ENCODE assay signal across 18 cellular contexts in the genomic region with DNA sequence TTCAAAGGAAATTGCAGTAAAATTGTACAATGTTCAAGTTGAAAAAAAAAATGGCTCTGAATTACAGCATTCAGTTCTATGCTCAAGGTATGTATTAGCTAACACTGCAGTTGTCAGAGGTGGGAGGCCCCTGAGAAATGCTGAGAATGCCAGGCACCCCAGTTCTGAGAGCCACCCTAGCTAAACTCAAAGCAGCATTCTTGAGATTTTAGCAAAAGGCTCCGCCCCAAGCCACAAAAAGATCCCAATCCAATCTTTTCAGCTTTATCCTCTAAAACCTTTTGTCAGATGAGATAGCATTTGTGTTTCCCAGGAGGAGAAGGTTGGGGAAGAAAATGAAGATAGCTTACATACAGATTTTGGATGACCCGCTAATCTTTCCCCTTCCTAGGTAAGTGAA.
DNase-seq lines count a peak whose midpoint lies in the region; ATAC-seq and TF ChIP-seq lines count a peak whose summit lies in the region.
"Had no signal": no experiment of that assay in that cellular context is flagged by ENCODE, and none has a peak within 500 bp of the region (broad histone marks: within the 10 kb centered on the region; RNA-seq: fewer than 3 reads in every experiment).

No MANE protein-coding gene starts in this region.

- no peak overlapping the region for H3K4me2 ChIP-seq in SK-N-SH
- H3K4me2 ChIP-seq: smooth muscle cell had no signal

- intact Hi-C loops in thyroid gland (cut with DNase I) = no loop called here
- intact Hi-C loops in esophagus squamous epithelium (cut with DNase I) = no loop called here

- CTCF ChIA-PET in SK-N-SH (lab: Yijun Ruan, JAX) = interaction anchor here (1.5 to 7.3 kb wide), 2 partner anchors 17 to 21 kb away, joined by 7 to 59 read pairs; no protein-coding TSS in a partner anchor

- H3K4me3 ChIP-seq in SK-N-SH (ENCODE audit: low read depth in 2 of 2, low read length in 1 of 2) (no peak overlapping the region), iPS-18a (ENCODE audit: low read length) (no peak overlapping the region), thyroid gland (replicated peaks in 1 of 3) (no peak overlapping the region), esophagus squamous epithelium (no peak overlapping the region)
- H3K4me3 ChIP-seq: SJSA1, smooth muscle cell had no signal

- no peak for DNase-seq in SK-N-SH
- DNase-seq in SW480 (ENCODE audit: low spot score) = peak; percentile 16
- DNase-seq in thyroid gland = no peak
- no peak for DNase-seq in esophagus squamous epithelium (lab: John Stamatoyannopoulos, UW)
- DNase-seq: activated CD4-positive, CD25-positive, alpha-beta regulatory T cell treated with anti-CD3 and anti-CD28 coated beads, Interleukin-2, amount 50 U/mL, for 72 hours; Kasumi-1; NCI-H1105 treated with DMSO at 0.1 percent for 48 hours; OCI-M1; stimulated activated CD4-positive, alpha-beta T cell treated with anti-CD3 and anti-CD28 coated beads, Interleukin-4, amount 100 ng/mL, for 4 hours had no signal

- TF ChIP-seq RAD21 in SK-N-SH (IDR thresholded peaks at IDR 0.05; ENCODE audit: low read length) = no peak

- H3K27me3 ChIP-seq in SK-N-SH (ENCODE audit: insufficient read depth) (no peaks in the 10 kb centered on the region), iPS-18a (ENCODE audit: control insufficient read depth, insufficient read depth, low read length) (no peaks in the 10 kb centered on the region), thyroid gland (no peaks in the 10 kb centered on the region), esophagus squamous epithelium (no peaks in the 10 kb centered on the region)
- H3K27me3 ChIP-seq: SJSA1 had no signal

- H3K4me1 ChIP-seq in SK-N-SH (ENCODE audit: control insufficient read depth in 1 of 2, insufficient read depth in 2 of 2, low read depth in 1 of 2, low read length in 1 of 2) = peaks cover 2 to 15% of the 10 kb centered on the region in 2 experiments; a peak in 2 of 4 replicates
- H3K4me1 ChIP-seq in iPS-18a (ENCODE audit: control insufficient read depth, low read depth, low read length) = peaks cover 17% of the 10 kb centered on the region
- H3K4me1 ChIP-seq in thyroid gland = no peaks in the 10 kb centered on the region
- H3K4me1 ChIP-seq in esophagus squamous epithelium = no peaks in the 10 kb centered on the region

- H3K36me3 ChIP-seq in SK-N-SH (replicated peaks in 1 of 2; ENCODE audit: control insufficient read depth in 1 of 2, insufficient read depth in 2 of 2, low read length in 1 of 2) (peaks cover 43 to 61% of the 10 kb centered on the region in 2 experiments), iPS-18a (ENCODE audit: control insufficient read depth, low read depth, low read length) (peaks cover 3% of the 10 kb centered on the region), thyroid gland (no peaks in the 10 kb centered on the region), esophagus squamous epithelium (peaks cover 0 to 54% (median 0%) of the 10 kb centered on the region in 3 donors)

- H3K79me2 ChIP-seq in SK-N-SH (ENCODE audit: insufficient read depth) = no peaks in the 10 kb centered on the region; the same call in 1 of the 2 replicates

- no peaks in the 10 kb centered on the region for H4K20me1 ChIP-seq in SK-N-SH (ENCODE audit: insufficient read depth)

- peaks cover 6% of the 10 kb centered on the region for H3F3A ChIP-seq in SK-N-SH (replicated peaks; ENCODE audit: insufficient read depth)

- no peak overlapping the region for H2AFZ ChIP-seq in SK-N-SH (ENCODE audit: low read depth)

- H3K9me3 ChIP-seq in SK-N-SH = no peaks in the 10 kb centered on the region
- no peaks in the 10 kb centered on the region for H3K9me3 ChIP-seq in iPS-18a (ENCODE audit: control insufficient read depth, low read depth, low read length)
- no peaks in the 10 kb centered on the region for H3K9me3 ChIP-seq in thyroid gland
- peaks cover 0 to 3% (median 0%) of the 10 kb centered on the region in 3 donors for H3K9me3 ChIP-seq in esophagus squamous epithelium
- H3K9me3 ChIP-seq: SJSA1 had no signal

- TF ChIP-seq POLR2A in thyroid gland (IDR thresholded peaks at IDR 0.05) (no peak), esophagus squamous epithelium (IDR thresholded peaks at IDR 0.05) (no peak)

- 97% methylated on average over 2 of the region's 2 CpGs for WGBS in SK-N-SH (ENCODE audit: low lambda C conversion rate)
- WGBS in thyroid gland, 2 donors = 96 to 100% methylated on average over 2 of the region's 2 CpGs
- WGBS in esophagus squamous epithelium, 2 donors = 100% methylated on average over 2 of the region's 2 CpGs

- no peak for TF ChIP-seq CTCF in SK-N-SH (IDR thresholded peaks at IDR 0.05)
- TF ChIP-seq CTCF in thyroid gland (IDR thresholded peaks at IDR 0.05) = no peak
- no peak for TF ChIP-seq CTCF in esophagus squamous epithelium (IDR thresholded peaks at IDR 0.05)

- POLR2A ChIA-PET in SK-N-SH (lab: Yijun Ruan, JAX) = no interaction called here

- H3K9ac ChIP-seq in SK-N-SH = no peak overlapping the region
- no peak overlapping the region for H3K9ac ChIP-seq in iPS-18a (ENCODE audit: low read length)

- H3K9me2 ChIP-seq in SK-N-SH = no peaks in the 10 kb centered on the region

- H3K27ac ChIP-seq in SK-N-SH (ENCODE audit: low read depth in 2 of 2, low read length in 1 of 2) (peak overlapping the region in 1 of 2 experiments; percentile 67; a peak in 1 of 4 replicates), iPS-18a (ENCODE audit: low read length) (peak overlapping the region; percentile 40), thyroid gland (no peak overlapping the region), esophagus squamous epithelium (no peak overlapping the region)
- H3K27ac ChIP-seq: 22Rv1, C4-2B, SJSA1 had no signal

- no peak for TF ChIP-seq EP300 in SK-N-SH (IDR thresholded peaks at IDR 0.05; ENCODE audit: borderline replicate concordance in 1 of 2, low read depth in 1 of 2, low read length in 1 of 2)

- ATAC-seq in SK-N-SH treated with all-trans-retinoic acid at 6 μM for 48 hours (peak; percentile 38; the same call in 2 of the 3 replicates), GM21423 (IDR thresholded peaks at IDR 0.05; ENCODE audit: unreplicated experiment) (no peak), HG02759 (IDR thresholded peaks at IDR 0.05; ENCODE audit: unreplicated experiment) (no peak)
- ATAC-seq: natural killer cell treated with Interleukin-12 subunit alpha and Interleukin-12 subunit beta and Interleukin-15 and Interleukin-18, amount 100 ng/mL, for 72 hours had no signal

TF ChIP-seq in SK-N-SH treated with all-trans-retinoic acid at 6 μM for 48 hours, 23 proteins besides CTCF, POLR2A, EP300 and RAD21 (continues in another document):
- no peak for TF ChIP-seq CSDC2 (CRISPR knock-in tag; IDR thresholded peaks at IDR 0.05)
- TF ChIP-seq RARB (CRISPR knock-in tag; IDR thresholded peaks at IDR 0.05) = no peak
- TF ChIP-seq, protein P1, sequence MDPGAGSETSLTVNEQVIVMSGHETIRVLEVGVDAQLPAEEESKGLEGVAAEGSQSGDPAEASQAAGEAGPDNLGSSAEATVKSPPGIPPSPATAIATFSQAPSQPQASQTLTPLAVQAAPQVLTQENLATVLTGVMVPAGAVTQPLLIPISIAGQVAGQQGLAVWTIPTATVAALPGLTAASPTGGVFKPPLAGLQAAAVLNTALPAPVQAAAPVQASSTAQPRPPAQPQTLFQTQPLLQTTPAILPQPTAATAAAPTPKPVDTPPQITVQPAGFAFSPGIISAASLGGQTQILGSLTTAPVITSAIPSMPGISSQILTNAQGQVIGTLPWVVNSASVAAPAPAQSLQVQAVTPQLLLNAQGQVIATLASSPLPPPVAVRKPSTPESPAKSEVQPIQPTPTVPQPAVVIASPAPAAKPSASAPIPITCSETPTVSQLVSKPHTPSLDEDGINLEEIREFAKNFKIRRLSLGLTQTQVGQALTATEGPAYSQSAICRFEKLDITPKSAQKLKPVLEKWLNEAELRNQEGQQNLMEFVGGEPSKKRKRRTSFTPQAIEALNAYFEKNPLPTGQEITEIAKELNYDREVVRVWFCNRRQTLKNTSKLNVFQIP (CRISPR knock-in tag; IDR thresholded peaks at IDR 0.05; ENCODE audit: borderline replicate concordance, low read depth) = no peak
- TF ChIP-seq OSR1 (CRISPR knock-in tag; IDR thresholded peaks at IDR 0.05) = no peak

TF ChIP-seq in SK-N-SH, 30 proteins besides CTCF, POLR2A, EP300 and RAD21:
- TF ChIP-seq TAF1 (IDR thresholded peaks at IDR 0.05; ENCODE audit: borderline replicate concordance, low read depth, low read length) (no peak), FOXM1 (IDR thresholded peaks at IDR 0.05; ENCODE audit: low read depth) (no peak), ELF1 (IDR thresholded peaks at IDR 0.05) (no peak), TCF12 (IDR thresholded peaks at IDR 0.05) (no peak), JUND (IDR thresholded peaks at IDR 0.05) (no peak), GABPA (IDR thresholded peaks at IDR 0.05; ENCODE audit: low read depth) (no peak), RFX5 (IDR thresholded peaks at IDR 0.05; ENCODE audit: low read length) (no peak)
- TF ChIP-seq, protein P2, sequence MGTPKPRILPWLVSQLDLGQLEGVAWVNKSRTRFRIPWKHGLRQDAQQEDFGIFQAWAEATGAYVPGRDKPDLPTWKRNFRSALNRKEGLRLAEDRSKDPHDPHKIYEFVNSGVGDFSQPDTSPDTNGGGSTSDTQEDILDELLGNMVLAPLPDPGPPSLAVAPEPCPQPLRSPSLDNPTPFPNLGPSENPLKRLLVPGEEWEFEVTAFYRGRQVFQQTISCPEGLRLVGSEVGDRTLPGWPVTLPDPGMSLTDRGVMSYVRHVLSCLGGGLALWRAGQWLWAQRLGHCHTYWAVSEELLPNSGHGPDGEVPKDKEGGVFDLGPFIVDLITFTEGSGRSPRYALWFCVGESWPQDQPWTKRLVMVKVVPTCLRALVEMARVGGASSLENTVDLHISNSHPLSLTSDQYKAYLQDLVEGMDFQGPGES (IDR thresholded peaks at IDR 0.05; ENCODE audit: low read depth, low read length) = no peak
- TF ChIP-seq, protein P3, sequence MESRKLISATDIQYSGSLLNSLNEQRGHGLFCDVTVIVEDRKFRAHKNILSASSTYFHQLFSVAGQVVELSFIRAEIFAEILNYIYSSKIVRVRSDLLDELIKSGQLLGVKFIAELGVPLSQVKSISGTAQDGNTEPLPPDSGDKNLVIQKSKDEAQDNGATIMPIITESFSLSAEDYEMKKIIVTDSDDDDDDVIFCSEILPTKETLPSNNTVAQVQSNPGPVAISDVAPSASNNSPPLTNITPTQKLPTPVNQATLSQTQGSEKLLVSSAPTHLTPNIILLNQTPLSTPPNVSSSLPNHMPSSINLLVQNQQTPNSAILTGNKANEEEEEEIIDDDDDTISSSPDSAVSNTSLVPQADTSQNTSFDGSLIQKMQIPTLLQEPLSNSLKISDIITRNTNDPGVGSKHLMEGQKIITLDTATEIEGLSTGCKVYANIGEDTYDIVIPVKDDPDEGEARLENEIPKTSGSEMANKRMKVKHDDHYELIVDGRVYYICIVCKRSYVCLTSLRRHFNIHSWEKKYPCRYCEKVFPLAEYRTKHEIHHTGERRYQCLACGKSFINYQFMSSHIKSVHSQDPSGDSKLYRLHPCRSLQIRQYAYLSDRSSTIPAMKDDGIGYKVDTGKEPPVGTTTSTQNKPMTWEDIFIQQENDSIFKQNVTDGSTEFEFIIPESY (IDR thresholded peaks at IDR 0.05; ENCODE audit: borderline replicate concordance, low read depth) = no peak
TF ChIP-seq in SK-N-SH: peak in this region for 0.
